In genomic region chr12:124453419-124454351, GRCh38 we compare ENCODE assay signal across 8 cellular contexts.
A peak's percentile ranks its signal among the peaks of the same experiment; 100 is the strongest.
DNase-seq lines count a peak whose midpoint lies in the region; ATAC-seq, FAIRE-seq and TF ChIP-seq lines count a peak whose summit lies in the region.

No MANE protein-coding gene starts in this region.

- ATAC-seq in GM19438 (IDR thresholded peaks at IDR 0.05; ENCODE audit: low read depth, unreplicated experiment) (peak; percentile 71), HG03520 (IDR thresholded peaks at IDR 0.05; ENCODE audit: unreplicated experiment) (peak; percentile 72)

- DNase-seq in C1 segment of cervical spinal cord (lab: John Stamatoyannopoulos, UW) = peak in 10 of 14 donors; percentile 25 to 92 (median 55)
- DNase-seq in T-helper 22 cell (ENCODE audit: low read depth) = peak; percentile 86
- peak in 40 of 58 donors; percentile 12 to 81 (median 42) for DNase-seq in anterior cingulate cortex (lab: John Stamatoyannopoulos, UW)
- DNase-seq in kidney = peak; percentile 96
- DNase-seq in stimulated activated CD4-positive, alpha-beta T cell treated with anti-CD3 and anti-CD28 coated beads, Interleukin-4, amount 100 ng/mL, for 4 hours = peak; percentile 63 to 82
- no peak for DNase-seq in foreskin melanocyte

- H3K9me3 ChIP-seq in kidney (ENCODE audit: control insufficient read depth in 1 of 2, low read length in 2 of 2) = no peaks in the 10 kb centered on the region

- peak overlapping the region in 1 of 2 donors; percentile 58 for H3K9ac ChIP-seq in kidney (ENCODE audit: low read length in 2 of 2)

- peak overlapping the region; percentile 77 to 90 for H3K27ac ChIP-seq in kidney (ENCODE audit: low read depth in 2 of 2, low read length in 2 of 2)

- H3K4me3 ChIP-seq in kidney (ENCODE audit: low read length in 2 of 2) = no peak overlapping the region

- peaks cover 26 to 39% of the 10 kb centered on the region in 2 donors for H3K4me1 ChIP-seq in kidney (ENCODE audit: control insufficient read depth in 1 of 2, insufficient read depth in 1 of 2, low read depth in 1 of 2, low read length in 2 of 2)

- no peak for FAIRE-seq in kidney (lab: Jason Lieb, UNC)

- TF ChIP-seq CTCF in kidney (IDR thresholded peaks at IDR 0.05; ENCODE audit: borderline replicate concordance, extremely low read depth, insufficient read depth) = no peak

- peaks cover 3 to 8% of the 10 kb centered on the region in 2 donors for H3K36me3 ChIP-seq in kidney (ENCODE audit: control insufficient read depth in 1 of 2, insufficient read depth in 2 of 2, low read length in 2 of 2)

- intact Hi-C loops in kidney (cut with DNase I) = no loop called here
